Comparison of ENCODE assay signal across 1 cellular context in genomic region chr2:60852282-60852860, GRCh38.
TF ChIP-seq lines count a peak whose summit lies in the region.

No MANE protein-coding gene starts in this region.

TF ChIP-seq in endothelial cell of umbilical vein, 7 proteins besides CTCF, POLR2A, EP300 and RAD21 (continued from another document):
- TF ChIP-seq POLR2AphosphoS5 (IDR thresholded peaks at IDR 0.05; ENCODE audit: insufficient read depth, low read depth, low read length), result no peak
